ENCODE assay signal across 7 cellular contexts in genomic region chr9:20658677-20659473, GRCh38.
A peak's percentile ranks its signal among the peaks of the same experiment; 100 is the strongest.
DNase-seq lines count a peak whose midpoint lies in the region; ATAC-seq and TF ChIP-seq lines count a peak whose summit lies in the region.

No MANE protein-coding gene starts in this region.

- H3K36me3 ChIP-seq in HAP-1 (replicated peaks) (no peaks in the 10 kb centered on the region), SK-N-MC (ENCODE audit: insufficient read depth, low read length) (no peaks in the 10 kb centered on the region)

- peaks cover 13% of the 10 kb centered on the region for H3K4me1 ChIP-seq in HAP-1

- in situ Hi-C loops in HAP-1 (cut with MboI; ENCODE audit: low sequenced_read_pairs): no loop called here

- H3K9me3 ChIP-seq in HAP-1 (no peaks in the 10 kb centered on the region), SK-N-MC (ENCODE audit: low read depth, low read length) (no peaks in the 10 kb centered on the region)

- H3K27ac ChIP-seq in SK-N-MC: peak overlapping the region; percentile 35; the same call in 1 of the 2 replicates

- H3K4me3 ChIP-seq in HAP-1: peak overlapping the region; percentile 60
- H3K4me3 ChIP-seq in SK-N-MC: peak overlapping the region; percentile 87
- peak overlapping the region; percentile 61 for H3K4me3 ChIP-seq in fibroblast of pulmonary artery (replicated peaks; ENCODE audit: low read depth, low read length)

- ATAC-seq in GM18511 (IDR thresholded peaks at IDR 0.05; ENCODE audit: unreplicated experiment) (no peak), GM18873 (IDR thresholded peaks at IDR 0.05; ENCODE audit: low FRiP score, unreplicated experiment) (no peak), HG02938 (IDR thresholded peaks at IDR 0.05; ENCODE audit: unreplicated experiment) (no peak)

- no peaks in the 10 kb centered on the region for H3K27me3 ChIP-seq in HAP-1 (ENCODE audit: low read depth)

- peak overlapping the region; percentile 69 for H3K9ac ChIP-seq in SK-N-MC (ENCODE audit: insufficient read length)

- no peak for TF ChIP-seq CTCF in fibroblast of pulmonary artery (IDR thresholded peaks at IDR 0.05; ENCODE audit: low read length, missing control alignments)

- peak in 1 of 2 experiments; percentile 38 for DNase-seq in HAP-1 (ENCODE audit: low spot score in 2 of 2)
- DNase-seq in SK-N-MC (ENCODE audit: low read depth, low spot score): no peak
- peak; percentile 22 for DNase-seq in fibroblast of pulmonary artery (ENCODE audit: low read depth)
- DNase-seq in retina: peak; percentile 51
